27 cellular contexts compared by ENCODE assay signal in the genomic region with DNA sequence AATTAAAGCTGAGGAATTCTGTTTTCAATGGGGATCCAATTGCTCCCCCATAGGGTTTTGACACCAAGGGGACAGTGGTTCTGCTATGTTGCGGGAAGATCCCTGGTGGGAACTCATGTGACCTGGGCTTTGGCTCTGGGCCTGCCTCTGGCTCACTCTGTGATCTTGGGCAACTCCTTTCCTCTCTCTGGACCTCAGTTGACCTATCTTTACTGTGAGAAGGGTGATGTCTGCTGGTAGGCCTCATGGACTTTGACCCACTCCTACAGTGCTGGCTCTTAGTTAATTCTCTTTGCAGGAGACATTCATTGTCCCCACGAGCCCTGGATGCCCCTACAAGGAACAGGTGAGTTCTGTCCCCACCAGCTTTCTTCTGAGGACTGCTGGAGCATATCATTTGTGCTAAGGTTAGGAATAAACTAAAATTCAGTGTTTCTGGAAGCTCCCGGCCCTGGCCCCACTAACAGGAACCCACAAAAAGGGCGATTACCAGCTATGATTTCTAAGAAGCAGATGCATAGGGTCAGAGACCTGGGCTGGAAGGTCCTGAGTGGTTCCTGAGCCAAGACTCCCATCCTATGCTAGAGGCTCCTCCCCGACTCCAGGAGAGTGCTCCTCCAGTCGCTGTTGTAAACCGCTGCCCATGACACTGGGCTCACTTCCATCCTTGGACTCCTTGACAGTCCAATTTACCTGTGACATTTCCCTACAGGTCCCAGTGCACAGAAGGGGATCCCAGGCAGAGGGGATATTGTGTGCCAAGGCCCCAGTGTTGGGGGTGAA.
"Had no signal": no experiment of that assay in that cellular context is flagged by ENCODE, and none has a peak within 500 bp of the region (broad histone marks: within the 10 kb centered on the region; RNA-seq: fewer than 3 reads in every experiment).

No MANE protein-coding gene starts in this region.

- H3K36me3 ChIP-seq: gastroesophageal sphincter, neutrophil, sigmoid colon, tibial nerve had no signal

- H3K27ac ChIP-seq: coronary artery, gastroesophageal sphincter, neutrophil, sigmoid colon, tibial nerve had no signal

- H3K4me3 ChIP-seq: coronary artery, dorsolateral prefrontal cortex, gastroesophageal sphincter, sigmoid colon, smooth muscle cell, tibial nerve had no signal

- DNase-seq: activated CD4-positive, alpha-beta memory T cell treated with anti-CD3 and anti-CD28 coated beads, Interleukin-2, amount 10 ng/mL, durations not matched to agents 7 days and 5 days; activated CD4-positive, alpha-beta T cell treated with anti-CD3 and anti-CD28 coated beads for 1 hour; activated CD4-positive, alpha-beta T cell treated with anti-CD3 and anti-CD28 coated beads, Interleukin-2, amount 10 ng/mL, durations not matched to agents 7 days and 5 days; activated CD8-positive, alpha-beta memory T cell treated with anti-CD3 and anti-CD28 coated beads, Interleukin-2, amount 50 U/mL, for 48 hours; activated T-cell treated with anti-CD3 and anti-CD28 coated beads, Interleukin-2, amount 50 U/mL, for 24 hours; anterior cingulate cortex; cerebellar nuclear complex; dorsolateral prefrontal cortex; effector memory CD8-positive, alpha-beta T cell; erythroblast; hypothalamus; immature natural killer cell; natural killer cell; retina; sigmoid colon; stimulated activated CD4-positive, alpha-beta T cell treated with anti-CD3 and anti-CD28 coated beads, Interleukin-15, amount 100 ng/mL, for 24 hours; stimulated activated CD4-positive, alpha-beta T cell treated with anti-CD3 and anti-CD28 coated beads, Interleukin-2, amount 100 ng/mL, for 24 hours; stimulated activated naive CD4-positive, alpha-beta T cell had no signal

- H3K9me3 Mint-ChIP-seq: activated CD4-positive, alpha-beta memory T cell treated with anti-CD3 and anti-CD28 coated beads, Interleukin-2, amount 10 ng/mL, durations not matched to agents 7 days and 5 days; activated CD4-positive, alpha-beta T cell treated with anti-CD3 and anti-CD28 coated beads, Interleukin-2, amount 10 ng/mL, durations not matched to agents 7 days and 5 days; activated naive CD4-positive, alpha-beta T cell treated with anti-CD3 and anti-CD28 coated beads, Interleukin-2, amount 50 U/mL, for 24 hours; activated T-cell treated with anti-CD3 and anti-CD28 coated beads, Interleukin-2, amount 50 U/mL, for 24 hours; effector memory CD8-positive, alpha-beta T cell; immature natural killer cell; memory B cell; natural killer cell had no signal

- H3K4me3 Mint-ChIP-seq: activated CD4-positive, alpha-beta memory T cell treated with anti-CD3 and anti-CD28 coated beads, Interleukin-2, amount 10 ng/mL, durations not matched to agents 7 days and 5 days; activated CD4-positive, alpha-beta T cell treated with anti-CD3 and anti-CD28 coated beads, Interleukin-2, amount 10 ng/mL, durations not matched to agents 7 days and 5 days; activated naive CD4-positive, alpha-beta T cell treated with anti-CD3 and anti-CD28 coated beads, Interleukin-2, amount 50 U/mL, for 24 hours; activated T-cell treated with anti-CD3 and anti-CD28 coated beads, Interleukin-2, amount 50 U/mL, for 24 hours; effector memory CD8-positive, alpha-beta T cell; immature natural killer cell; memory B cell; natural killer cell; WTC11 had no signal

- H3K27ac Mint-ChIP-seq: activated CD4-positive, alpha-beta memory T cell treated with anti-CD3 and anti-CD28 coated beads, Interleukin-2, amount 10 ng/mL, durations not matched to agents 7 days and 5 days; activated CD4-positive, alpha-beta T cell treated with anti-CD3 and anti-CD28 coated beads, Interleukin-2, amount 10 ng/mL, durations not matched to agents 7 days and 5 days; activated naive CD4-positive, alpha-beta T cell treated with anti-CD3 and anti-CD28 coated beads, Interleukin-2, amount 50 U/mL, for 24 hours; activated T-cell treated with anti-CD3 and anti-CD28 coated beads, Interleukin-2, amount 50 U/mL, for 24 hours; effector memory CD8-positive, alpha-beta T cell; immature natural killer cell; memory B cell; natural killer cell; progenitor cell of endocrine pancreas; WTC11 had no signal

- H3K4me2 ChIP-seq: smooth muscle cell had no signal

- H3K36me3 Mint-ChIP-seq: natural killer cell, WTC11 had no signal

- ATAC-seq: effector memory CD8-positive, alpha-beta T cell; gastroesophageal sphincter; natural killer cell; WTC11 had no signal

- H3K9me3 ChIP-seq: gastroesophageal sphincter, neutrophil, sigmoid colon had no signal

- H3K4me1 Mint-ChIP-seq: activated CD4-positive, alpha-beta T cell treated with anti-CD3 and anti-CD28 coated beads, Interleukin-2, amount 10 ng/mL, durations not matched to agents 7 days and 5 days had no signal
